15 cellular contexts compared by ENCODE assay signal in genomic region chr5:40652441-40653220, GRCh38. TPM values are rescaled to one million over a fixed set of nuclear protein-coding genes. Genes with fewer than 3 reads are reported as not detected.
DNase-seq lines count a peak whose midpoint lies in the region; ATAC-seq lines count a peak whose summit lies in the region.
"Had no signal": no experiment of that assay in that cellular context is flagged by ENCODE, and none has a peak within 500 bp of the region (broad histone marks: within the 10 kb centered on the region; RNA-seq: fewer than 3 reads in every experiment).

No MANE protein-coding gene starts in this region.

- H3K4ac ChIP-seq in neuronal stem cell (ENCODE audit: low read length): no peak overlapping the region

- no peaks in the 10 kb centered on the region for H3K27me3 Mint-ChIP-seq in activated T-helper 2 cell treated with anti-CD3 and anti-CD28 coated beads, Interferon-gamma antibody, Interleukin-2, Interleukin-4, amounts not matched to agents 10 μg/mL and 5 μg/mL and 100 μg/mL, durations not matched to agents 14 hours and 24 hours and 36 hours (ENCODE audit: low read depth)
- peaks cover 0 to 2% of the 10 kb centered on the region in 2 donors for H3K27me3 Mint-ChIP-seq in natural killer cell treated with Interleukin-12 subunit alpha and Interleukin-12 subunit beta and Interleukin-15 and Interleukin-18, amount 100 ng/mL, for 72 hours

- intact Hi-C loops in activated T-helper 2 cell treated with anti-CD3 and anti-CD28 coated beads, Interferon-gamma antibody, Interleukin-2, Interleukin-4, amounts not matched to agents 10 μg/mL and 5 μg/mL and 100 μg/mL, durations not matched to agents 14 hours and 24 hours and 36 hours (cut with micrococcal nuclease): loop anchor here (1.0 to 5.0 kb wide), 3 partner anchors 11 to 1485 kb away; no protein-coding TSS in a partner anchor

- no peak overlapping the region for H3K4me3 ChIP-seq in neuronal stem cell (ENCODE audit: low read length in 2 of 2)
- H3K4me3 ChIP-seq: spleen had no signal

- no peak overlapping the region for H2BK120ac ChIP-seq in neuronal stem cell (ENCODE audit: low read depth, low read length)

- H3K4me3 Mint-ChIP-seq in activated T-helper 2 cell treated with anti-CD3 and anti-CD28 coated beads, Interferon-gamma antibody, Interleukin-2, Interleukin-4, amounts not matched to agents 10 μg/mL and 5 μg/mL and 100 μg/mL, durations not matched to agents 14 hours and 24 hours and 36 hours (ENCODE audit: low read depth): peak overlapping the region; percentile 83
- peak overlapping the region; percentile 71 for H3K4me3 Mint-ChIP-seq in natural killer cell treated with Interleukin-12 subunit alpha and Interleukin-12 subunit beta and Interleukin-15 and Interleukin-18, amount 100 ng/mL, for 72 hours

- peaks cover 75% of the 10 kb centered on the region for H3K4me1 Mint-ChIP-seq in activated T-helper 2 cell treated with anti-CD3 and anti-CD28 coated beads, Interferon-gamma antibody, Interleukin-2, Interleukin-4, amounts not matched to agents 10 μg/mL and 5 μg/mL and 100 μg/mL, durations not matched to agents 14 hours and 24 hours and 36 hours (ENCODE audit: low read depth)
- H3K4me1 Mint-ChIP-seq in natural killer cell treated with Interleukin-12 subunit alpha and Interleukin-12 subunit beta and Interleukin-15 and Interleukin-18, amount 100 ng/mL, for 72 hours (ENCODE audit: low read depth in 2 of 2): peaks cover 48 to 68% of the 10 kb centered on the region in 2 donors

- H3K14ac ChIP-seq in neuronal stem cell (ENCODE audit: low read length): no peak overlapping the region

- no peak overlapping the region for H3K18ac ChIP-seq in neuronal stem cell (ENCODE audit: low read length)

- H4K8ac ChIP-seq in neuronal stem cell (ENCODE audit: low read depth, low read length): no peak overlapping the region

- no peak overlapping the region for H3K9ac ChIP-seq in neuronal stem cell (ENCODE audit: low read depth, low read length, poor library complexity)

- H3K9me3 ChIP-seq in KOPT-K1 (ENCODE audit: insufficient read depth, low read length, poor library complexity, severe bottlenecking): no peaks in the 10 kb centered on the region
- H3K9me3 ChIP-seq in neuronal stem cell (replicated peaks in 1 of 2; ENCODE audit: control insufficient read depth in 2 of 2, insufficient read depth in 1 of 2, low read depth in 1 of 2, low read length in 2 of 2): no peaks in the 10 kb centered on the region
- H3K9me3 ChIP-seq: spleen had no signal

- H2BK5ac ChIP-seq in neuronal stem cell (ENCODE audit: low read length): no peak overlapping the region

- no peak overlapping the region for H3K23ac ChIP-seq in neuronal stem cell (ENCODE audit: low read depth, low read length, poor library complexity)

- H2BK15ac ChIP-seq in neuronal stem cell (ENCODE audit: low read length): no peak overlapping the region

- peak; percentile 53 to 54 for ATAC-seq in natural killer cell treated with Interleukin-12 subunit alpha and Interleukin-12 subunit beta and Interleukin-15 and Interleukin-18, amount 100 ng/mL, for 72 hours
- no peak for ATAC-seq in HG02973 (IDR thresholded peaks at IDR 0.05; ENCODE audit: unreplicated experiment)
- ATAC-seq: esophagus mucosa, Right ventricle myocardium inferior had no signal

- H2BK12ac ChIP-seq in neuronal stem cell (ENCODE audit: low read length): no peak overlapping the region

- peaks cover 10% of the 10 kb centered on the region for H3K9me3 Mint-ChIP-seq in activated T-helper 2 cell treated with anti-CD3 and anti-CD28 coated beads, Interferon-gamma antibody, Interleukin-2, Interleukin-4, amounts not matched to agents 10 μg/mL and 5 μg/mL and 100 μg/mL, durations not matched to agents 14 hours and 24 hours and 36 hours
- peaks cover 4% of the 10 kb centered on the region for H3K9me3 Mint-ChIP-seq in natural killer cell treated with Interleukin-12 subunit alpha and Interleukin-12 subunit beta and Interleukin-15 and Interleukin-18, amount 100 ng/mL, for 72 hours

- no peak overlapping the region for H2AFZ ChIP-seq in neuronal stem cell (ENCODE audit: low read length)

- H3K36me3 Mint-ChIP-seq in activated T-helper 2 cell treated with anti-CD3 and anti-CD28 coated beads, Interferon-gamma antibody, Interleukin-2, Interleukin-4, amounts not matched to agents 10 μg/mL and 5 μg/mL and 100 μg/mL, durations not matched to agents 14 hours and 24 hours and 36 hours (ENCODE audit: low read depth): peaks cover 24% of the 10 kb centered on the region
- H3K36me3 Mint-ChIP-seq in natural killer cell treated with Interleukin-12 subunit alpha and Interleukin-12 subunit beta and Interleukin-15 and Interleukin-18, amount 100 ng/mL, for 72 hours: no peaks in the 10 kb centered on the region

- WGBS in neuronal stem cell (ENCODE audit: extremely low coverage in 2 of 2, insufficient read length in 2 of 2, insufficient replicate concordance in 1 of 2), 2 donors: no CpG with 5 or more reads among the region's 8 CpGs

- no peak overlapping the region for H4K91ac ChIP-seq in neuronal stem cell (ENCODE audit: low read depth, low read length, poor library complexity)

- H3K27ac Mint-ChIP-seq in activated T-helper 2 cell treated with anti-CD3 and anti-CD28 coated beads, Interferon-gamma antibody, Interleukin-2, Interleukin-4, amounts not matched to agents 10 μg/mL and 5 μg/mL and 100 μg/mL, durations not matched to agents 14 hours and 24 hours and 36 hours: peak overlapping the region; percentile 72
- H3K27ac Mint-ChIP-seq in natural killer cell treated with Interleukin-12 subunit alpha and Interleukin-12 subunit beta and Interleukin-15 and Interleukin-18, amount 100 ng/mL, for 72 hours: peak overlapping the region; percentile 51 to 72

- no peak overlapping the region for H3K4me2 ChIP-seq in neuronal stem cell (ENCODE audit: insufficient read depth, low read length, poor library complexity, severe bottlenecking)

- H2AK5ac ChIP-seq in neuronal stem cell (ENCODE audit: low read depth, low read length): no peak overlapping the region

- peaks cover 0 to 2% of the 10 kb centered on the region in 2 donors for H3K4me1 ChIP-seq in neuronal stem cell (ENCODE audit: control insufficient read depth in 2 of 2, insufficient read depth in 1 of 2, low read depth in 1 of 2, low read length in 2 of 2)

- no peaks in the 10 kb centered on the region for H3K27me3 ChIP-seq in neuronal stem cell (ENCODE audit: control insufficient read depth in 3 of 3, insufficient read depth in 3 of 3, low read depth in 1 of 3, low read length in 3 of 3)
- H3K27me3 ChIP-seq: spleen had no signal

- no peaks in the 10 kb centered on the region for H3K79me1 ChIP-seq in neuronal stem cell (ENCODE audit: low read depth, low read length)

- H3K36me3 ChIP-seq in KOPT-K1 (ENCODE audit: insufficient read depth, low read length) (no peaks in the 10 kb centered on the region), neuronal stem cell (replicated peaks in 1 of 2; ENCODE audit: control insufficient read depth in 2 of 2, insufficient read depth in 2 of 2, low read length in 2 of 2) (no peaks in the 10 kb centered on the region)
- H3K36me3 ChIP-seq: spleen had no signal

- DNase-seq in NK-92 treated with Interleukin-12 subunit alpha and Interleukin-12 subunit beta, amount 100 ng/mL, for 24 hours (lab: John Stamatoyannopoulos, UW): peak; percentile 26
- DNase-seq in NK-92 (lab: John Stamatoyannopoulos, UW; ENCODE audit: unreplicated experiment) (no peak), neuronal stem cell (ENCODE audit: low spot score) (no peak), germinal center (ENCODE audit: low spot score) (no peak)
- DNase-seq in activated T-helper 2 cell treated with anti-CD3 and anti-CD28 coated beads, Interferon-gamma antibody, Interleukin-2, Interleukin-4, amounts not matched to agents 10 μg/mL and 5 μg/mL and 100 μg/mL, durations not matched to agents 14 hours and 24 hours and 36 hours (ENCODE audit: low spot score): no peak
- DNase-seq in natural killer cell treated with Interleukin-12 subunit alpha and Interleukin-12 subunit beta and Interleukin-15 and Interleukin-18, amount 100 ng/mL, for 72 hours (ENCODE audit: low spot score): no peak
- DNase-seq: hippocampal formation, NCI-H1092, NCI-H524, spleen had no signal

- H3K27ac ChIP-seq in KOPT-K1 (ENCODE audit: low read depth, low read length, poor library complexity, severe bottlenecking): peak overlapping the region; percentile 94
- no peak overlapping the region for H3K27ac ChIP-seq in neuronal stem cell (replicated peaks; ENCODE audit: low read length)
- H3K27ac ChIP-seq: VCaP had no signal

RNA-seq across cellular contexts. Expression of gene PTGER4, which starts 27.1 kb away (rescaled TPM):
- total RNA-seq in activated T-helper 2 cell treated with anti-CD3 and anti-CD28 coated beads, Interferon-gamma antibody, Interleukin-2, Interleukin-4, amounts not matched to agents 10 μg/mL and 5 μg/mL and 100 μg/mL, durations not matched to agents 14 hours and 24 hours and 36 hours: 30.4 and 33.7 TPM in 2 replicates
- total RNA-seq in natural killer cell treated with Interleukin-12 subunit alpha and Interleukin-12 subunit beta and Interleukin-15 and Interleukin-18, amount 100 ng/mL, for 72 hours: 100 to 1,000 TPM; 144 to 154 TPM
- polyA plus RNA-seq in neuronal stem cell (2013, experiment 1 of 2): 0.04 TPM
- polyA plus RNA-seq in neuronal stem cell (2013, experiment 2 of 2): 0.11 TPM
